Comparison of ENCODE assay signal across 22 cellular contexts in genomic region chr13:91166714-91167511, GRCh38.
"Had no signal": no experiment of that assay in that cellular context is flagged by ENCODE, and none has a peak within 500 bp of the region (broad histone marks: within the 10 kb centered on the region; RNA-seq: fewer than 3 reads in every experiment).

No MANE protein-coding gene starts in this region.

- H3K79me2 ChIP-seq: hepatocyte had no signal

- H3K4me3 ChIP-seq: hepatocyte, left ventricle myocardium inferior, lung, pancreas, prostate gland, spleen, suprapubic skin, thoracic aorta, tibial artery, upper lobe of right lung had no signal

- H3K9me3 ChIP-seq: left ventricle myocardium inferior, pancreas, prostate gland, spleen, suprapubic skin, thoracic aorta, tibial artery, upper lobe of right lung had no signal

- H3K27ac ChIP-seq: hepatocyte, left ventricle myocardium inferior, pancreas, prostate gland, spleen, suprapubic skin, thoracic aorta, tibial artery, upper lobe of right lung had no signal

- H2AFZ ChIP-seq: hepatocyte had no signal

- FAIRE-seq: pancreas, small intestine, urothelium cell line had no signal

- H3K4me2 ChIP-seq: hepatocyte had no signal

- H3K36me3 ChIP-seq: left ventricle myocardium inferior, pancreas, prostate gland, spleen, suprapubic skin, thoracic aorta, tibial artery, upper lobe of right lung had no signal

- ATAC-seq: naive thymus-derived CD8-positive, alpha-beta T cell; right cardiac atrium; stimulated activated effector memory CD8-positive, alpha-beta T cell treated with anti-CD3 and anti-CD28 coated beads, Interleukin-12 subunit alpha, Interleukin-12 subunit beta, amount 100 ng/mL, for 72 hours; upper lobe of right lung had no signal

- H3K27me3 ChIP-seq: hepatocyte, suprapubic skin, upper lobe of right lung had no signal

- DNase-seq: islet precursor cell; left ventricle myocardium inferior; naive thymus-derived CD8-positive, alpha-beta T cell; nucleus accumbens; pancreas; posterior cingulate gyrus; retina; right cardiac atrium; small intestine; spleen; stimulated activated CD4-positive, alpha-beta T cell treated with anti-CD3 and anti-CD28 coated beads, Interleukin-4, amount 100 ng/mL, for 24 hours; stimulated activated naive CD4-positive, alpha-beta T cell; tibial artery; trophoblast cell; upper lobe of right lung had no signal

- H3K4me1 ChIP-seq: left ventricle myocardium inferior, pancreas, prostate gland, spleen, suprapubic skin, tibial artery, upper lobe of right lung had no signal
